ENCODE assay signal across 31 cellular contexts in the genomic region with DNA sequence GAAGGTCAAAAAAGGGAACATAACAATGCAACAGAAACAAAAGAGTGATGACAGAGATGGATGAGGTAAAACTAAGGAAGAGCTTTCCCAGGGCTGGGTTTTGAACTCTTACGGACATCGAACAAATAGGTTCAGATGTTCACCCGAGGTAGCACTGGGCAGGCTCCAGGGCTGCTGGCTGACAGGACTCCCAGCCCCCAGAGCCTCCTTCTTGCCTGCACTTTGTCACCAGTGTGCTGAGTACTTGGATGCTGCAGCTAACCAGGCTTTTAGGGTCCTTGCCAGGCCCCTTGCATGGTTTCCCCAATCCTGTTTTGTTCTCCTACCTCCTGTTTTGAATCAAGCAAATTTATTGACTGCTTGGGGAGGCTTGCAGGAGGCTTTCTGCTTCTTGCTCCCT.
"Had no signal": no experiment of that assay in that cellular context is flagged by ENCODE, and none has a peak within 500 bp of the region (broad histone marks: within the 10 kb centered on the region; RNA-seq: fewer than 3 reads in every experiment).

No MANE protein-coding gene starts in this region.

- DNase-seq: activated CD4-positive, alpha-beta memory T cell treated with anti-CD3 and anti-CD28 coated beads, Interleukin-2, amount 10 ng/mL, durations not matched to agents 7 days and 5 days; activated CD4-positive, alpha-beta T cell treated with anti-CD3 and anti-CD28 coated beads for 1 hour; activated CD4-positive, alpha-beta T cell treated with anti-CD3 and anti-CD28 coated beads for 4 hours; activated CD4-positive, alpha-beta T cell treated with anti-CD3 and anti-CD28 coated beads, Interleukin-2, amount 10 ng/mL, durations not matched to agents 7 days and 5 days; activated CD4-positive, alpha-beta T cell treated with anti-CD3 and anti-CD28 coated beads, Interleukin-2, amount 50 U/mL, for 48 hours; activated CD4-positive, CD25-positive, alpha-beta regulatory T cell; activated CD8-positive, alpha-beta memory T cell treated with anti-CD3 and anti-CD28 coated beads for 24 hours; activated CD8-positive, alpha-beta memory T cell treated with anti-CD3 and anti-CD28 coated beads, Interleukin-2, amount 10 ng/mL, durations not matched to agents 7 days and 5 days; activated CD8-positive, alpha-beta memory T cell treated with anti-CD3 and anti-CD28 coated beads, Interleukin-2, amount 50 U/mL, for 48 hours; activated CD8-positive, alpha-beta T cell treated with anti-CD3 and anti-CD28 coated beads, Interleukin-2, amount 10 ng/mL, durations not matched to agents 7 days and 5 days; activated effector memory CD4-positive, alpha-beta T cell treated with anti-CD3 and anti-CD28 coated beads, Interleukin-2, amount 50 U/mL, for 16 hours; activated gamma-delta T cell treated with Interleukin-2 at 50 U/mL for 16 hours; activated naive CD4-positive, alpha-beta T cell; activated naive CD4-positive, alpha-beta T cell treated with anti-CD3 and anti-CD28 coated beads for 36 hours; activated naive CD4-positive, alpha-beta T cell treated with anti-CD3 and anti-CD28 coated beads, Interleukin-2, amount 50 U/mL, for 16 hours; activated naive CD8-positive, alpha-beta T cell treated with anti-CD3 and anti-CD28 coated beads for 36 hours; activated T-cell treated with anti-CD3 and anti-CD28 coated beads, Interleukin-2, amount 50 U/mL, for 1 hour; activated T-cell treated with anti-CD3 and anti-CD28 coated beads, Interleukin-2, amount 50 U/mL, for 4 hours; activated T-cell treated with anti-CD3 and anti-CD28 coated beads, Interleukin-2, amount 50 U/mL, for 72 hours; amniotic stem cell; aorta; body of pancreas; brain microvascular endothelial cell; central memory CD4-positive, alpha-beta T cell; SW 1271; T-helper 1 cell; T-helper 2 cell; T-helper 9 cell; WERI-Rb-1 had no signal

- H3K4me3 ChIP-seq: adrenal gland, body of pancreas, breast epithelium had no signal

- H3K9me3 ChIP-seq: body of pancreas had no signal

- H3K27ac ChIP-seq: adrenal gland, body of pancreas, brain microvascular endothelial cell, breast epithelium, WERI-Rb-1 had no signal

- H3K27me3 ChIP-seq: adrenal gland, body of pancreas, brain microvascular endothelial cell, breast epithelium had no signal

- H3K4me1 ChIP-seq: adrenal gland, body of pancreas, breast epithelium had no signal

- H3K36me3 ChIP-seq: adrenal gland, brain microvascular endothelial cell, breast epithelium, WERI-Rb-1 had no signal
